ENCODE assay signal across 17 cellular contexts in genomic region chr11:76701701-76702100, GRCh38. TPM values are rescaled to one million over a fixed set of nuclear protein-coding genes. Genes with fewer than 3 reads are reported as not detected.
DNase-seq lines count a peak whose midpoint lies in the region; ATAC-seq and TF ChIP-seq lines count a peak whose summit lies in the region.
"Had no signal": no experiment of that assay in that cellular context is flagged by ENCODE, and none has a peak within 500 bp of the region (broad histone marks: within the 10 kb centered on the region; RNA-seq: fewer than 3 reads in every experiment).

No MANE protein-coding gene starts in this region.

- intact Hi-C loops in left ventricle myocardium superior (cut with micrococcal nuclease) (no loop called here), vagina (cut with DNase I) (no loop called here), transverse colon (cut with DNase I; ENCODE audit: low total_unique reads) (no loop called here)

- H3K36me3 ChIP-seq in right atrium auricular region (no peaks in the 10 kb centered on the region), WERI-Rb-1 (no peaks in the 10 kb centered on the region), vagina (no peaks in the 10 kb centered on the region), transverse colon (no peaks in the 10 kb centered on the region)

- DNase-seq in left ventricle myocardium superior (no peak), right atrium auricular region (ENCODE audit: low spot score) (no peak), WERI-Rb-1 (no peak), fibroblast of villous mesenchyme (ENCODE audit: low read depth) (peak; percentile 70), vagina (ENCODE audit: extremely low spot score in 2 of 2) (no peak), D341Med (ENCODE audit: low spot score) (no peak), transverse colon (no peak)
- DNase-seq: 8988T; activated CD4-positive, alpha-beta T cell treated with anti-CD3 and anti-CD28 coated beads for 48 hours; activated T-cell treated with anti-CD3 and anti-CD28 coated beads, Interleukin-2, amount 50 U/mL, for 72 hours; body of pancreas; effector memory CD8-positive, alpha-beta T cell; NCI-H1105; stimulated activated CD4-positive, alpha-beta T cell treated with anti-CD3 and anti-CD28 coated beads, Interleukin-12 subunit alpha, Interleukin-12 subunit beta, amount 100 ng/mL, for 4 hours; T-helper 1 cell had no signal

- no peak overlapping the region for H3K4me3 ChIP-seq in right atrium auricular region
- H3K4me3 ChIP-seq in WERI-Rb-1 (ENCODE audit: low read depth, low read length), result no peak overlapping the region
- no peak overlapping the region for H3K4me3 ChIP-seq in fibroblast of villous mesenchyme (ENCODE audit: low read depth, low read length)
- H3K4me3 ChIP-seq in vagina, result no peak overlapping the region
- H3K4me3 ChIP-seq in transverse colon, result no peak overlapping the region
- H3K4me3 ChIP-seq: body of pancreas had no signal

- no peak for TF ChIP-seq CTCF in right atrium auricular region (IDR thresholded peaks at IDR 0.05)
- no peak for TF ChIP-seq CTCF in WERI-Rb-1 (IDR thresholded peaks at IDR 0.05; ENCODE audit: low read depth, low read length)
- TF ChIP-seq CTCF in fibroblast of villous mesenchyme (IDR thresholded peaks at IDR 0.05; ENCODE audit: insufficient read depth, low read depth, low read length), result no peak
- no peak for TF ChIP-seq CTCF in vagina (IDR thresholded peaks at IDR 0.05)
- TF ChIP-seq CTCF in transverse colon (IDR thresholded peaks at IDR 0.05), result no peak

- TF ChIP-seq POLR2A in vagina (IDR thresholded peaks at IDR 0.05), result no peak
- no peak for TF ChIP-seq POLR2A in transverse colon (IDR thresholded peaks at IDR 0.05)

- in situ Hi-C loops in transverse colon (cut with MboI; ENCODE audit: low pct_ligation_motif_present in 1 of 4, low pct_unique_long_range_greater_than_20kb in 1 of 4, low sequenced_read_pairs in 3 of 4), result loop anchor here in 1 of 4 donors (25.0 kb wide), 1 partner anchor 211 kb away; no protein-coding TSS in a partner anchor

- WGBS in transverse colon (ENCODE audit: low coverage in 1 of 2), 2 donors, result 70 to 81% methylated on average over 3 to 5 of the region's 5 CpGs

- H3K27ac ChIP-seq in right atrium auricular region (no peak overlapping the region), WERI-Rb-1 (peak overlapping the region; percentile 85), vagina (peak overlapping the region; percentile 79), transverse colon (no peak overlapping the region)
- H3K27ac ChIP-seq: body of pancreas had no signal

- H3K9me3 ChIP-seq in right atrium auricular region (peaks cover 0 to 10% of the 10 kb centered on the region in 2 donors), WERI-Rb-1 (ENCODE audit: severe bottlenecking) (peaks cover 3% of the 10 kb centered on the region), vagina (no peaks in the 10 kb centered on the region), transverse colon (no peaks in the 10 kb centered on the region)
- H3K9me3 ChIP-seq: body of pancreas had no signal

- TF ChIP-seq EP300 in transverse colon (IDR thresholded peaks at IDR 0.05; ENCODE audit: low read depth), result no peak

- H3K27me3 ChIP-seq in right atrium auricular region, result no peaks in the 10 kb centered on the region
- no peaks in the 10 kb centered on the region for H3K27me3 ChIP-seq in WERI-Rb-1 (ENCODE audit: insufficient read depth, low read depth, severe bottlenecking)
- H3K27me3 ChIP-seq in vagina, result no peaks in the 10 kb centered on the region
- no peaks in the 10 kb centered on the region for H3K27me3 ChIP-seq in transverse colon
- H3K27me3 ChIP-seq: body of pancreas had no signal

- H3K4me1 ChIP-seq in right atrium auricular region, result no peaks in the 10 kb centered on the region
- H3K4me1 ChIP-seq in vagina, result peaks cover 16% of the 10 kb centered on the region
- H3K4me1 ChIP-seq in transverse colon, result no peaks in the 10 kb centered on the region
- H3K4me1 ChIP-seq: body of pancreas had no signal

- ATAC-seq in left ventricle myocardium superior, result peak; percentile 27
- no peak for ATAC-seq in GM18517 (IDR thresholded peaks at IDR 0.05; ENCODE audit: unreplicated experiment)
- ATAC-seq: activated T-cell treated with anti-CD3 and anti-CD28 coated beads, Interleukin-2, amount 50 U/mL, for 72 hours; body of pancreas; effector memory CD8-positive, alpha-beta T cell had no signal

RNA-seq across cellular contexts. Expression of gene LRRC32, which starts 31.2 kb away (rescaled TPM):
- total RNA-seq in left ventricle myocardium superior (30.8 TPM), right atrium auricular region (10 to 100 TPM; 37.9 to 56.0 TPM), fibroblast of villous mesenchyme (12.1 and 25.8 TPM in 2 replicates), vagina (66.3 TPM), transverse colon (10 to 100 TPM in 1 of 4 donors, 1 to 10 TPM in 3; 5.1 to 11.5 (median 9.1) TPM)
- total RNA-seq: HT-29 had no signal

Comparison
In these comparisons a context has a peak if more than half of its experiments do, and no peak if none do; other contexts are left out.
1. H3K27ac ChIP-seq: peak in WERI-Rb-1 (single experiment) and vagina (single experiment); none in right atrium auricular region (0 of 2) and transverse colon (0 of 4).